In genomic region chr5:138660051-138660572, GRCh38 we compare ENCODE assay signal across 22 cellular contexts.
"Had no signal": no experiment of that assay in that cellular context is flagged by ENCODE, and none has a peak within 500 bp of the region (broad histone marks: within the 10 kb centered on the region; RNA-seq: fewer than 3 reads in every experiment).

No MANE protein-coding gene starts in this region.

- H3K27ac ChIP-seq: ascending aorta, cardiac muscle cell, coronary artery, gastroesophageal sphincter, hepatocyte, left ventricle myocardium inferior, right lobe of liver, thoracic aorta had no signal

- H3K4me3 ChIP-seq: ascending aorta, cardiac muscle cell, coronary artery, gastroesophageal sphincter, hepatocyte, left ventricle myocardium inferior, mucosa of descending colon, right lobe of liver, thoracic aorta had no signal

- H3K9me3 Mint-ChIP-seq: activated naive CD8-positive, alpha-beta T cell treated with anti-CD3 and anti-CD28 coated beads, Interleukin-2, amount 10 ng/mL, durations not matched to agents 7 days and 5 days; activated T-helper 2 cell treated with anti-CD3 and anti-CD28 coated beads, Interferon-gamma antibody, Interleukin-2, Interleukin-4, amounts not matched to agents 10 μg/mL and 5 μg/mL and 100 μg/mL, durations not matched to agents 14 hours and 24 hours and 36 hours; natural killer cell treated with Interleukin-12 subunit alpha and Interleukin-12 subunit beta and Interleukin-15 and Interleukin-18, amount 100 ng/mL, for 72 hours; T-helper 1 cell treated with Interleukin-12 subunit alpha and Interleukin-12 subunit beta and Interleukin-4 antibody, amounts not matched to agents 30 μg/mL and 1 μg/mL, for 36 hours had no signal

- H3K4me1 ChIP-seq: ascending aorta, right lobe of liver had no signal

- H3K9me3 ChIP-seq: ascending aorta, gastroesophageal sphincter, left ventricle myocardium inferior, mucosa of descending colon, right lobe of liver, thoracic aorta had no signal

- H2AFZ ChIP-seq: hepatocyte had no signal

- H3K36me3 ChIP-seq: ascending aorta, cardiac muscle cell, gastroesophageal sphincter, left ventricle myocardium inferior, right lobe of liver, thoracic aorta had no signal

- H3K27me3 Mint-ChIP-seq: brain had no signal

- H3K27ac Mint-ChIP-seq: activated naive CD8-positive, alpha-beta T cell treated with anti-CD3 and anti-CD28 coated beads, Interleukin-2, amount 10 ng/mL, durations not matched to agents 7 days and 5 days; activated T-helper 2 cell treated with anti-CD3 and anti-CD28 coated beads, Interferon-gamma antibody, Interleukin-2, Interleukin-4, amounts not matched to agents 10 μg/mL and 5 μg/mL and 100 μg/mL, durations not matched to agents 14 hours and 24 hours and 36 hours; natural killer cell treated with Interleukin-12 subunit alpha and Interleukin-12 subunit beta and Interleukin-15 and Interleukin-18, amount 100 ng/mL, for 72 hours; stimulated activated naive CD8-positive, alpha-beta T cell treated with anti-CD3 and anti-CD28 coated beads, Interleukin-15, Interleukin-2, amounts not matched to agents 100 ng/mL and 50 ng/mL, for 24 hours; T-helper 1 cell treated with Interleukin-12 subunit alpha and Interleukin-12 subunit beta and Interleukin-4 antibody, amounts not matched to agents 30 μg/mL and 1 μg/mL, for 36 hours had no signal

- DNase-seq: activated CD4-positive, alpha-beta T cell treated with anti-CD3 and anti-CD28 coated beads, Interleukin-2, amount 50 U/mL, for 4 hours; activated naive CD4-positive, alpha-beta T cell treated with Interleukin-2 at 50 U/mL for 16 hours; activated naive CD8-positive, alpha-beta T cell treated with anti-CD3 and anti-CD28 coated beads, Interleukin-2, amount 10 ng/mL, durations not matched to agents 7 days and 5 days; islet precursor cell; left ventricle myocardium inferior; mucosa of descending colon; stimulated activated CD4-positive, alpha-beta T cell treated with anti-CD3 and anti-CD28 coated beads, Interleukin-12 subunit alpha, Interleukin-12 subunit beta, amount 100 ng/mL, for 4 hours; stimulated activated CD4-positive, alpha-beta T cell treated with anti-CD3 and anti-CD28 coated beads, Interleukin-4, amount 100 ng/mL, for 1 hour; SW 1271; T1000 had no signal

- H3K27me3 ChIP-seq: ascending aorta, cardiac muscle cell, gastroesophageal sphincter, hepatocyte, right lobe of liver had no signal

- H3K36me3 Mint-ChIP-seq: activated naive CD8-positive, alpha-beta T cell treated with anti-CD3 and anti-CD28 coated beads, Interleukin-2, amount 10 ng/mL, durations not matched to agents 7 days and 5 days; brain had no signal

- H3K4me2 ChIP-seq: hepatocyte had no signal

- ATAC-seq: gastroesophageal sphincter; mucosa of descending colon; natural killer cell treated with Interleukin-12 subunit alpha and Interleukin-12 subunit beta and Interleukin-15 and Interleukin-18, amount 100 ng/mL, for 72 hours; right lobe of liver had no signal

- H3K4me3 Mint-ChIP-seq: activated naive CD8-positive, alpha-beta T cell treated with anti-CD3 and anti-CD28 coated beads, Interleukin-2, amount 10 ng/mL, durations not matched to agents 7 days and 5 days; brain; natural killer cell treated with Interleukin-12 subunit alpha and Interleukin-12 subunit beta and Interleukin-15 and Interleukin-18, amount 100 ng/mL, for 72 hours; stimulated activated naive CD8-positive, alpha-beta T cell treated with anti-CD3 and anti-CD28 coated beads, Interleukin-15, Interleukin-2, amounts not matched to agents 100 ng/mL and 50 ng/mL, for 24 hours; T-helper 1 cell treated with Interleukin-12 subunit alpha and Interleukin-12 subunit beta and Interleukin-4 antibody, amounts not matched to agents 30 μg/mL and 1 μg/mL, for 36 hours had no signal

- H3K79me2 ChIP-seq: hepatocyte had no signal
